17 cellular contexts compared by ENCODE assay signal in the genomic region with DNA sequence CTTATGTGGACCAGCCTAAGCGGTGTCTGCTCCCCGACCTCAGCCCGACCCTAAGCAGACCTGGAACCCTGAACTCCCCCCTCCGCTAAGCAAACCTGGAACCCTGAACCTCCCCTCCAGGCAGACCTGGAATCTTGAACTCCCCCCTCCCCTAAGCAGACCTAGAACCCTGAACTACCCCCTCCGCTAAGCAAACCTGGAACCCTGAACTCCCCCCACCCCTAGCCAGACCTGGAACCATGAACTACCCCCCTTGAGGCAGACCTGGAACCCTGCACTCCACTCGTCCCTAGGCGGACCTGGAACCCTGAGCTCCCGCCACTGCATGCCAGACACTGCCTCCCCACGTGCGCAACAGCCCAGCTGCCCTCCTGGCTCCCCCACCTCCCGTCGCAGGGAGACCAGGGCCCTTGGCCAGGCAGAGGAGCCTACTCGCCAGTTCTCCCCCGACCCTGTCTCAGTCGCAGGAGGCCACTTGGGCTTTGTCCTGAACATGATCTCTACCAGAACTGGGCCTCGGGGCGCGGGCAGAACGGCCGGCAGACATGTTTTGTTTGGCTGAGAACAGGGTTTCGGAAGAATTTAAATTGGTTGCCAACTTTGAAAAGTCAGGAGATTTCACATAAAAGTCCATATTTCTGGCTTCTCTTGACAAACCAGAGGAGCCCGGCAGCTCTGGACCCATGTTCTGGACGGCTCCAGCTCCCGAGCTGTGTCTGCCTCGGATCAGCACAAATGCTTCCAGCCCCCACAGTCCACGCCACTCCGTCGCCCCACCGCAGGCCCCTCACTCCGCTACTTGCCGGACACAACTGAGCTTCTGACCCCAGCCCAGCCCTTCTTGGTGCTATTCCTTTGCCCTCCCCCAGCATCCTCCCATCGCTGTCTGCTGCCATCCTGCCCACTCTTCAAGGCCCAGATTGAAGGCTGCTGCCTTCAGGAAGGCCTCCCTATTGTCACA. TPM values are rescaled to one million over a fixed set of nuclear protein-coding genes. Genes with fewer than 3 reads are reported as not detected.
DNase-seq lines count a peak whose midpoint lies in the region; ATAC-seq and TF ChIP-seq lines count a peak whose summit lies in the region.
"Had no signal": no experiment of that assay in that cellular context is flagged by ENCODE, and none has a peak within 500 bp of the region (broad histone marks: within the 10 kb centered on the region; RNA-seq: fewer than 3 reads in every experiment).

No MANE protein-coding gene starts in this region.

- no peaks in the 10 kb centered on the region for H3K79me2 ChIP-seq in osteoblast (ENCODE audit: insufficient read depth, low read length)

- H4K20me1 ChIP-seq in osteoblast (ENCODE audit: insufficient read depth, low read length), result no peaks in the 10 kb centered on the region

- H3K27me3 ChIP-seq in osteoblast (ENCODE audit: insufficient read depth, low read length), result no peaks in the 10 kb centered on the region

- DNase-seq in EH (ENCODE audit: low read depth), result peak; percentile 43
- peak; percentile 92 for DNase-seq in chondrocyte (ENCODE audit: low spot score)
- peak; percentile 96 for DNase-seq in osteoblast (ENCODE audit: insufficient read length, low spot score, missing footprints)
- no peak for DNase-seq in anterior cingulate cortex (lab: John Stamatoyannopoulos, UW)
- DNase-seq: activated CD4-positive, alpha-beta T cell treated with anti-CD3 and anti-CD28 coated beads for 36 hours; activated T-cell treated with anti-CD3 and anti-CD28 coated beads for 4 hours; GDM1; GOT3; NCI-H187; NCI-H446 treated with DMSO at 0.1 percent for 48 hours; psoas muscle; T1000 had no signal

- H3K4me1 Mint-ChIP-seq in chondrocyte (ENCODE audit: low read depth), result peaks cover 54% of the 10 kb centered on the region

- no peaks in the 10 kb centered on the region for H3K36me3 ChIP-seq in osteoblast (ENCODE audit: insufficient read depth, low read length)

- ATAC-seq in HG03571 (IDR thresholded peaks at IDR 0.05; ENCODE audit: unreplicated experiment) (no peak), GM21447 (IDR thresholded peaks at IDR 0.05; ENCODE audit: unreplicated experiment) (no peak)
- ATAC-seq: activated CD4-positive, alpha-beta T cell treated with anti-CD3 and anti-CD28 coated beads for 36 hours; activated naive CD4-positive, alpha-beta T cell treated with anti-CD3 and anti-CD28 coated beads, Interleukin-2, amount 50 U/mL, for 72 hours had no signal

- H3K27ac ChIP-seq in osteoblast (ENCODE audit: low read depth, low read length), result no peak overlapping the region
- H3K27ac ChIP-seq: psoas muscle had no signal

- peak overlapping the region; percentile 87 for H3K27ac Mint-ChIP-seq in chondrocyte (ENCODE audit: unreplicated experiment)
- H3K27ac Mint-ChIP-seq: activated CD4-positive, alpha-beta T cell treated with anti-CD3 and anti-CD28 coated beads for 36 hours; activated naive CD4-positive, alpha-beta T cell treated with anti-CD3 and anti-CD28 coated beads, Interleukin-2, amount 50 U/mL, for 72 hours had no signal

- no peaks in the 10 kb centered on the region for H3K9me3 Mint-ChIP-seq in chondrocyte (ENCODE audit: low read depth)
- H3K9me3 Mint-ChIP-seq: activated naive CD4-positive, alpha-beta T cell treated with anti-CD3 and anti-CD28 coated beads, Interleukin-2, amount 50 U/mL, for 72 hours had no signal

- H3K9me3 ChIP-seq in osteoblast (ENCODE audit: low read depth, low read length), result no peaks in the 10 kb centered on the region
- H3K9me3 ChIP-seq: psoas muscle had no signal

- peak overlapping the region; percentile 67 for H2AFZ ChIP-seq in osteoblast (ENCODE audit: low read length)

- H3K27me3 Mint-ChIP-seq in chondrocyte (ENCODE audit: low read depth), result no peaks in the 10 kb centered on the region

- peaks cover 31% of the 10 kb centered on the region for H3K4me1 ChIP-seq in osteoblast (ENCODE audit: insufficient read depth, low read length)

- no peak for TF ChIP-seq CTCF in chondrocyte (IDR thresholded peaks at IDR 0.05)
- no peak for TF ChIP-seq CTCF in osteoblast (IDR thresholded peaks at IDR 0.05; ENCODE audit: extremely low read depth, low read depth, low read length)

- H3K4me3 Mint-ChIP-seq in chondrocyte (ENCODE audit: unreplicated experiment), result peak overlapping the region; percentile 5
- H3K4me3 Mint-ChIP-seq: activated CD4-positive, alpha-beta T cell treated with anti-CD3 and anti-CD28 coated beads for 36 hours had no signal

- H3K4me2 ChIP-seq in osteoblast (ENCODE audit: insufficient read depth, low read length), result peak overlapping the region; percentile 38

- H3K4me3 ChIP-seq in osteoblast (ENCODE audit: insufficient read depth, low read length), result peak overlapping the region; percentile 13
- H3K4me3 ChIP-seq: psoas muscle had no signal

- no peaks in the 10 kb centered on the region for H3K36me3 Mint-ChIP-seq in chondrocyte (ENCODE audit: low read depth)
- H3K36me3 Mint-ChIP-seq: activated naive CD4-positive, alpha-beta T cell treated with anti-CD3 and anti-CD28 coated beads, Interleukin-2, amount 50 U/mL, for 72 hours had no signal

RNA-seq across cellular contexts. Expression of gene PLEKHG5, which starts 9.3 kb away (rescaled TPM):
- total RNA-seq in chondrocyte, result 32.4 to 50.5 TPM (median 33.6 TPM) in 3 replicates
- 11.2 and 13.3 TPM in 2 replicates for total RNA-seq in osteoblast

RNA-seq across cellular contexts. Expression of gene TNFRSF25, which starts 34.8 kb away (rescaled TPM):
- total RNA-seq in chondrocyte (20.1 to 32.4 TPM (median 21.4 TPM) in 3 replicates), osteoblast (3.3 and 5.0 TPM in 2 replicates)

RNA-seq across cellular contexts. Expression of gene NOL9, which starts 53.6 kb away (rescaled TPM):
- total RNA-seq in chondrocyte (24.0 to 32.3 TPM (median 27.0 TPM) in 3 replicates), osteoblast (31.1 and 32.1 TPM in 2 replicates)

RNA-seq across cellular contexts. Expression of gene TAS1R1, which starts 54.4 kb away (rescaled TPM):
- not detected in 3 replicates for total RNA-seq in chondrocyte
- under 0.01 and 0.29 TPM in 2 replicates for total RNA-seq in osteoblast
- total RNA-seq: activated naive CD4-positive, alpha-beta T cell treated with anti-CD3 and anti-CD28 coated beads, Interleukin-2, amount 50 U/mL, for 72 hours; frontal cortex; HT-29; psoas muscle had no signal

Comparison
In these comparisons a context has a peak if more than half of its experiments do, and no peak if none do; other contexts are left out.
1. DNase-seq: peak in EH (single experiment), chondrocyte (single experiment) and osteoblast (single experiment); none in anterior cingulate cortex (0 of 58).